In the genomic region with DNA sequence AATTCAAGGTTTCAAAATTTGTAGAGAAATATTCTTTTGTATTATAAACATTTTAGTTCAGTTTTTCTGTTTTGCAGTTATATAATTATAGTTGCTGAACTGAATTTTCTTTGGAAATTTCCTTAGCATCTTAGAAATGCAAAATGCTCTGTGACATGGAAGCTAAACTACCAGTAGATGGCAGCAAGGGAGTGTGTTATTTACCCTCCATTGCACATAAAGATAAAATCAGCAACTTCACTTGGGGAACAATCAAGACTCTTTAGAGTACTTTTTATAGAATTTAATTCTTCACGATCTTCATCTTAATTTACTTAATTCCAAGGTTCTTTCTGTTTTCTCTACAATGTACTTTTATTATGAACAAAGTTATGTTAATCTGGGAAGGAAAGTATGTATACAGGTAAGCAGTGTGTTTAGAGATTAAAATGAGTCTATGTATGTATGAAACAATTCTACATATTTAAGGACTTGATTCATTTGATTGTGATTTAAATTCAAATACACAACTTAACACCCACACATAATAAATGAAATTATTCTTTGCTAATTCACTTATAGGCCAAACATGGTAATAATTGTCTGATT, we compare ENCODE assay signal across 8 cellular contexts.
DNase-seq lines count a peak whose midpoint lies in the region; ATAC-seq and TF ChIP-seq lines count a peak whose summit lies in the region.

No MANE protein-coding gene starts in this region.

- DNase-seq in heart right ventricle (peak in 1 of 2 donors; percentile 29), Right ventricle myocardium superior (no peak), NCI-H2227 treated with DMSO at 0.1 percent for 48 hours (lab: John Stamatoyannopoulos, UW) (peak; percentile 59), body of pancreas (peak in 1 of 4 donors; percentile 48), kidney tubule cell (ENCODE audit: low spot score) (peak; percentile 66), omental fat pad (ENCODE audit: low spot score) (no peak)
- DNase-seq in activated CD4-positive, alpha-beta T cell treated with anti-CD3 and anti-CD28 coated beads for 1 hour, result no peak

- WGBS in heart right ventricle, 2 donors, result 0% methylated on average over 1 of the region's 1 CpG
- 0% methylated on average over 1 of the region's 1 CpG for WGBS in body of pancreas, 2 donors

- no peak for TF ChIP-seq POLR2A in body of pancreas (IDR thresholded peaks at IDR 0.05)

- intact Hi-C loops in heart right ventricle (cut with DNase I), result loop anchor here (2.0 to 10.0 kb wide), 7 partner anchors 405 to 1067 kb away; a partner anchor contains a TSS
- intact Hi-C loops in Right ventricle myocardium superior (cut with DNase I), result loop anchor here (5.0 to 10.0 kb wide), 2 partner anchors 895 to 1067 kb away; no protein-coding TSS in a partner anchor
- intact Hi-C loops in body of pancreas (cut with DNase I), result loop anchor here (10.0 kb wide), 1 partner anchor 897 kb away; no protein-coding TSS in a partner anchor

- no peak overlapping the region for H3K27ac ChIP-seq in heart right ventricle
- H3K27ac ChIP-seq in body of pancreas, result no peak overlapping the region

- H3K4me3 ChIP-seq in heart right ventricle (no peak overlapping the region), body of pancreas (no peak overlapping the region)

- H3K4me1 ChIP-seq in heart right ventricle, result peaks cover 0 to 8% (median 0%) of the 10 kb centered on the region in 9 donors
- H3K4me1 ChIP-seq in body of pancreas, result no peaks in the 10 kb centered on the region

- TF ChIP-seq CTCF in heart right ventricle (IDR thresholded peaks at IDR 0.05) (peak; percentile 41 to 89 (median 75)), body of pancreas (IDR thresholded peaks at IDR 0.05) (peak; percentile 42 to 89 (median 76)), omental fat pad (IDR thresholded peaks at IDR 0.05) (no peak)

- ATAC-seq in heart right ventricle (peak in 1 of 8 donors; percentile 42), Right ventricle myocardium superior (ENCODE audit: poor library complexity) (no peak), HG03025 (IDR thresholded peaks at IDR 0.05; ENCODE audit: low FRiP score, unreplicated experiment) (peak; percentile 76), body of pancreas (peak; percentile 65), omental fat pad (ENCODE audit: low FRiP score) (no peak)

- H3K9me3 ChIP-seq in heart right ventricle, result no peaks in the 10 kb centered on the region
- no peaks in the 10 kb centered on the region for H3K9me3 ChIP-seq in body of pancreas

- H3K36me3 ChIP-seq in heart right ventricle (peaks cover 0 to 5% (median 0%) of the 10 kb centered on the region in 9 donors), body of pancreas (replicated peaks in 1 of 2; ENCODE audit: insufficient read depth in 1 of 2, low read depth in 2 of 2) (no peaks in the 10 kb centered on the region)

- H3K27me3 ChIP-seq in heart right ventricle, result no peaks in the 10 kb centered on the region
- no peaks in the 10 kb centered on the region for H3K27me3 ChIP-seq in body of pancreas

Comparison
In these comparisons a context has a peak if more than half of its experiments do, and no peak if none do; other contexts are left out.
1. ATAC-seq: peak in HG03025 (single experiment) and body of pancreas (single experiment); none in Right ventricle myocardium superior (single experiment) and omental fat pad (single experiment).
2. DNase-seq: peak in NCI-H2227 treated with DMSO at 0.1 percent for 48 hours (single experiment) and kidney tubule cell (single experiment); none in Right ventricle myocardium superior (single experiment), omental fat pad (single experiment) and activated CD4-positive, alpha-beta T cell treated with anti-CD3 and anti-CD28 coated beads for 1 hour (single experiment).
3. CTCF ChIP-seq: peak in heart right ventricle (9 of 9) and body of pancreas (7 of 7); none in omental fat pad (0 of 3).